In the genomic region with DNA sequence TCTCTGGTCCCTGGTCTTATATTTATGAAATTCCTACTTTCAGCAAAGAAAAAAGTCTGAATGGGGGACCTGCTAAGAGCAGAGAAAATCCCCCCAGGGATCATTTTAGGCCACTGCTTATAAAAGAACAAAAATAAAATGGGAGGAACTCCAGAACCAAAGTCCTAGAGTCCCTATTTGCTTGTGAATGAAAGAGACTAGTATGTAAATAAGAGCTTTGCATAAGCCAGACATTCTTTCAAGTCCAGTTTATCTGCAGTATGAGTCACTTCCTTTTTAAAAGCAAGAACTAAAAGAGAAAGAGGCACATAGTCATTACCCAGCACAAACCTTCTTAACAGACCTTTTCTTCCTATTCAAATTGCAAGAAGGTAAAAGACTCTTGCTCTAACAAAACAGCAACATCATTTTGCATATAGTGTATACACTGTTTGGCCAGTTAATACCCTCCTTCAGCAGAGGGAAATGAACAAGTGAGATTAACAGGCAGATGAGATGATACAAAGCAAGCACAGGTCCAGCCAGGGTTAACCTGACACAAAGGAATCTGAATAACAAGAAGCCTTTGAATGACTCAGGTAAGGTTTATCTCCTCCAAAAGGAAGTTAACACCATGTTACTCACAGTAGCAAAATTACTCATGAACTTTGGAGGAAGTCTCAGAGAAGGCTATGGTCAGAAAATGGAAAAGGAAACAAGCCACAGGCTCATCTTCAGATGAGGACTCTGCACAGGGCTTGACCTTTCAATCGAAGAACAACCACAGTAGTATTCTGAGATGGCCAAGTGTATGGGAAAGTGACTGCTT, we compare ENCODE assay signal across 8 cellular contexts.
DNase-seq lines count a peak whose midpoint lies in the region; ATAC-seq and TF ChIP-seq lines count a peak whose summit lies in the region.

No MANE protein-coding gene starts in this region.

- intact Hi-C loops in testis (cut with DNase I; ENCODE audit: low total_unique reads), result no loop called here

- H4K91ac ChIP-seq in trophoblast cell (ENCODE audit: low read depth, low read length), result peak overlapping the region; percentile 28

- no peak overlapping the region for H3K4me3 ChIP-seq in fibroblast of lung (replicated peaks in 1 of 4; ENCODE audit: control extremely low read depth in 1 of 4, insufficient read depth in 1 of 4, low read depth in 3 of 4, low read length in 4 of 4)
- no peak overlapping the region for H3K4me3 ChIP-seq in trophoblast cell (ENCODE audit: low read depth, low read length)
- H3K4me3 ChIP-seq in testis, result no peak overlapping the region

- no peak overlapping the region for H3K23ac ChIP-seq in trophoblast cell (ENCODE audit: low read length)

- H2BK12ac ChIP-seq in trophoblast cell (ENCODE audit: low read length), result peak overlapping the region; percentile 54

- H3K27me3 ChIP-seq in fibroblast of lung (ENCODE audit: control insufficient read depth, insufficient read depth, low read length), result no peaks in the 10 kb centered on the region
- H3K27me3 ChIP-seq in trophoblast cell (ENCODE audit: insufficient read depth, low read length), result no peaks in the 10 kb centered on the region
- no peaks in the 10 kb centered on the region for H3K27me3 ChIP-seq in testis

- no peaks in the 10 kb centered on the region for H3K27me3 Mint-ChIP-seq in T-helper 17 cell

- H3K18ac ChIP-seq in trophoblast cell (ENCODE audit: low read length), result no peak overlapping the region

- H3K9me3 ChIP-seq in T-helper 17 cell (ENCODE audit: control insufficient read depth, low read length, poor library complexity, severe bottlenecking) (no peaks in the 10 kb centered on the region), fibroblast of lung (ENCODE audit: control insufficient read depth, insufficient read depth, low read depth, low read length) (no peaks in the 10 kb centered on the region), trophoblast cell (ENCODE audit: insufficient read depth, low read depth, low read length) (peaks cover 1% of the 10 kb centered on the region), testis (no peaks in the 10 kb centered on the region)

- H3K4me2 ChIP-seq in fibroblast of lung (ENCODE audit: extremely low read depth, insufficient read depth, low read length), result no peak overlapping the region
- no peak overlapping the region for H3K4me2 ChIP-seq in trophoblast cell (ENCODE audit: low read length)

- H3K4me1 Mint-ChIP-seq in T-helper 17 cell, result peaks cover 9% of the 10 kb centered on the region

- peak overlapping the region; percentile 63 for H2BK120ac ChIP-seq in trophoblast cell (ENCODE audit: insufficient read depth, low read length, poor library complexity)

- H3K36me3 ChIP-seq in fibroblast of lung (ENCODE audit: control insufficient read depth, insufficient read depth, low read length) (no peaks in the 10 kb centered on the region), trophoblast cell (ENCODE audit: control insufficient read depth in 1 of 2, insufficient read depth in 2 of 2, low read length in 2 of 2) (no peaks in the 10 kb centered on the region), testis (ENCODE audit: low read depth, missing control alignments) (no peaks in the 10 kb centered on the region)

- no peak overlapping the region for H2AK5ac ChIP-seq in trophoblast cell (ENCODE audit: low read length)

- no CpG with 5 or more reads among the region's 1 CpG for WGBS in trophoblast cell (ENCODE audit: extremely low coverage, insufficient coverage, insufficient read length)
- WGBS in testis, 2 donors, result 61 to 73% methylated on average over 1 of the region's 1 CpG

- H3K4me3 Mint-ChIP-seq in T-helper 17 cell, result no peak overlapping the region

- TF ChIP-seq POLR2A in testis (IDR thresholded peaks at IDR 0.05), result no peak

- no peak overlapping the region for H4K8ac ChIP-seq in trophoblast cell (ENCODE audit: low read depth, low read length)

- H2BK5ac ChIP-seq in trophoblast cell (ENCODE audit: low read depth, low read length, poor library complexity), result peak overlapping the region; percentile 52

- H3K79me2 ChIP-seq in fibroblast of lung (ENCODE audit: control insufficient read depth, insufficient read depth, low read length) (no peaks in the 10 kb centered on the region), trophoblast cell (ENCODE audit: control insufficient read depth, insufficient read depth, low read length, poor library complexity) (no peaks in the 10 kb centered on the region)

- no peaks in the 10 kb centered on the region for H4K20me1 ChIP-seq in fibroblast of lung (ENCODE audit: control insufficient read depth, extremely low read depth, insufficient read depth, low read length)

- peak; percentile 90 for ATAC-seq in GM21423 (IDR thresholded peaks at IDR 0.05; ENCODE audit: unreplicated experiment)
- ATAC-seq in HG03575 (IDR thresholded peaks at IDR 0.05; ENCODE audit: extremely low read depth, insufficient number of reproducible peaks, low FRiP score, unreplicated experiment), result peak; percentile 92
- peak; percentile 92 for ATAC-seq in T-helper 17 cell

- H3K27ac Mint-ChIP-seq in T-helper 17 cell, result peak overlapping the region; percentile 84

- H3K27ac ChIP-seq in fibroblast of lung (ENCODE audit: insufficient read depth, low read length) (peak overlapping the region; percentile 68), trophoblast cell (ENCODE audit: low read depth, low read length) (peak overlapping the region; percentile 78), testis (no peak overlapping the region)

- no peak overlapping the region for H3K14ac ChIP-seq in trophoblast cell (ENCODE audit: low read length)

- H3K9ac ChIP-seq in fibroblast of lung (ENCODE audit: insufficient read depth, low read length) (no peak overlapping the region), trophoblast cell (ENCODE audit: low read length) (no peak overlapping the region)

- peaks cover 6% of the 10 kb centered on the region for H3K79me1 ChIP-seq in trophoblast cell (ENCODE audit: low read length)

- no peak overlapping the region for H4K12ac ChIP-seq in trophoblast cell (ENCODE audit: low read depth, low read length)

- TF ChIP-seq CTCF in fibroblast of lung (conservative IDR thresholded peaks at IDR 0.05 in 1 of 2, IDR thresholded peaks at IDR 0.05 in 1 of 2; ENCODE audit: low read depth in 1 of 2, low read length in 2 of 2), result no peak
- TF ChIP-seq CTCF in testis (IDR thresholded peaks at IDR 0.05), result no peak

- H3K4ac ChIP-seq in trophoblast cell (ENCODE audit: low read depth, low read length), result no peak overlapping the region

- H3K36me3 Mint-ChIP-seq in T-helper 17 cell (ENCODE audit: low read depth), result no peaks in the 10 kb centered on the region

- H3K4me1 ChIP-seq in fibroblast of lung (ENCODE audit: control insufficient read depth, extremely low read depth, insufficient read depth, low read length) (peaks cover 7% of the 10 kb centered on the region), trophoblast cell (ENCODE audit: control insufficient read depth in 1 of 2, insufficient read depth in 2 of 2, low read length in 2 of 2) (peaks cover 2 to 9% of the 10 kb centered on the region in 2 experiments), testis (no peaks in the 10 kb centered on the region)

- DNase-seq in GM03348 (ENCODE audit: low spot score) (peak; percentile 72), T-helper 17 cell (no peak), fibroblast of lung (ENCODE audit: low read depth in 2 of 2) (peak; percentile 88 to 97), trophoblast cell (peak; percentile 33 to 73), testis (no peak), NCI-H128 (lab: John Stamatoyannopoulos, UW; ENCODE audit: unreplicated experiment) (no peak)

- H2AFZ ChIP-seq in fibroblast of lung (ENCODE audit: low read length) (no peak overlapping the region), trophoblast cell (ENCODE audit: insufficient read depth, low read length, poor library complexity) (no peak overlapping the region)

Comparison
In these comparisons a context has a peak if more than half of its experiments do, and no peak if none do; other contexts are left out.
1. DNase-seq: peak in GM03348 (single experiment), fibroblast of lung (2 of 2) and trophoblast cell (2 of 2); none in T-helper 17 cell (0 of 3), testis (single experiment) and NCI-H128 (single experiment).
2. H3K27ac ChIP-seq: peak in fibroblast of lung (single experiment) and trophoblast cell (single experiment); none in testis (0 of 2).
3. Peak in every context shown above with its lines, with median percentiles within 50 percentile points of each other: ATAC-seq.